20 cellular contexts compared by ENCODE assay signal in genomic region chr10:30188567-30189253, GRCh38.
DNase-seq lines count a peak whose midpoint lies in the region; ATAC-seq, FAIRE-seq and TF ChIP-seq lines count a peak whose summit lies in the region.
"Had no signal": no experiment of that assay in that cellular context is flagged by ENCODE, and none has a peak within 500 bp of the region (broad histone marks: within the 10 kb centered on the region; RNA-seq: fewer than 3 reads in every experiment).

No MANE protein-coding gene starts in this region.

- no peaks in the 10 kb centered on the region for H3K9me3 ChIP-seq in liver (ENCODE audit: control insufficient read depth in 4 of 4, low read length in 3 of 4)
- H3K9me3 ChIP-seq in gastrocnemius medialis = no peaks in the 10 kb centered on the region
- H3K9me3 ChIP-seq: ovary had no signal

- peak; percentile 24 to 30 for ATAC-seq in gastrocnemius medialis

- WGBS in liver = 77% methylated on average over 14 of the region's 14 CpGs

- H3K4me3 ChIP-seq in liver (ENCODE audit: low read depth in 1 of 3, low read length in 3 of 3) = no peak overlapping the region
- H3K4me3 ChIP-seq in gastrocnemius medialis = peak overlapping the region in 1 of 4 donors; percentile 10
- H3K4me3 ChIP-seq: ascending aorta, coronary artery, ovary had no signal

- H3K27me3 ChIP-seq in liver (ENCODE audit: control insufficient read depth in 4 of 4, insufficient read depth in 4 of 4, low read length in 3 of 4) (no peaks in the 10 kb centered on the region), gastrocnemius medialis (no peaks in the 10 kb centered on the region)
- H3K27me3 ChIP-seq: ascending aorta, ovary had no signal

- H3K36me3 ChIP-seq in liver (ENCODE audit: control insufficient read depth in 4 of 4, insufficient read depth in 3 of 4, low read depth in 1 of 4, low read length in 3 of 4) (no peaks in the 10 kb centered on the region), gastrocnemius medialis (no peaks in the 10 kb centered on the region)
- H3K36me3 ChIP-seq: ascending aorta, ovary had no signal

- in situ Hi-C loops in gastrocnemius medialis (cut with MboI; ENCODE audit: low sequenced_read_pairs in 4 of 4) = no loop called here

- H3K4me1 ChIP-seq in liver (ENCODE audit: control insufficient read depth in 4 of 4, insufficient read depth in 4 of 4, low read length in 3 of 4) (peaks cover 3 to 26% (median 22%) of the 10 kb centered on the region in 4 donors), gastrocnemius medialis (peaks cover 0 to 3% of the 10 kb centered on the region in 2 donors)

- no peak overlapping the region for H3K9ac ChIP-seq in liver (ENCODE audit: low read depth in 1 of 2, low read length in 2 of 2)
- H3K9ac ChIP-seq: KMS-11 had no signal

- TF ChIP-seq CTCF in liver (IDR thresholded peaks at IDR 0.05; ENCODE audit: low read depth, low read length, missing input control) (no peak), gastrocnemius medialis (IDR thresholded peaks at IDR 0.05 in 4 of 5, conservative IDR thresholded peaks at IDR 0.05 in 1 of 5) (no peak), D721Med (IDR thresholded peaks at IDR 0.05; ENCODE audit: insufficient read depth, missing control alignments) (no peak)

- intact Hi-C loops in gastrocnemius medialis (cut with DNase I; ENCODE audit: low total_unique reads) = loop anchor here (5.0 to 10.0 kb wide), 3 partner anchors 49 to 186 kb away; no protein-coding TSS in a partner anchor

- H3K27ac ChIP-seq in liver (ENCODE audit: low read depth in 1 of 2, low read length in 2 of 2) (peak overlapping the region; percentile 6 to 48), gastrocnemius medialis (peak overlapping the region; percentile 52 to 74 (median 67)), substantia nigra (ENCODE audit: low read depth, low read length, poor library complexity, severe bottlenecking) (no peak overlapping the region)
- H3K27ac ChIP-seq: KMS-11, ovary had no signal

- DNase-seq in DMS53 treated with DMSO at 0.1 percent for 48 hours (lab: John Stamatoyannopoulos, UW; ENCODE audit: unreplicated experiment) = peak; percentile 48
- DNase-seq in gastrocnemius medialis = no peak
- no peak for DNase-seq in substantia nigra (lab: John Stamatoyannopoulos, UW)
- DNase-seq in AG08395 (ENCODE audit: low spot score) = no peak
- DNase-seq in NK-92 treated with Interleukin-12 subunit alpha and Interleukin-12 subunit beta, amount 100 ng/mL, for 24 hours (lab: John Stamatoyannopoulos, UW) = no peak
- no peak for DNase-seq in D721Med (ENCODE audit: insufficient read length, low spot score)
- DNase-seq: activated CD4-positive, alpha-beta T cell treated with anti-CD3 and anti-CD28 coated beads for 48 hours; activated CD8-positive, alpha-beta memory T cell treated with anti-CD3 and anti-CD28 coated beads, Interleukin-2, amount 50 U/mL, for 48 hours; activated naive CD4-positive, alpha-beta T cell treated with Interleukin-2 at 50 U/mL for 16 hours; glutamatergic neuron; NCI-H446; ovary; SHP77 treated with DMSO at 0.1 percent for 48 hours had no signal

- FAIRE-seq in endometrium (lab: Jason Lieb, UNC) (peak; percentile 97), D721Med (lab: Jason Lieb, UNC) (no peak)
- FAIRE-seq: H1, islet of Langerhans had no signal

- TF ChIP-seq RAD21 in liver (IDR thresholded peaks at IDR 0.05) = no peak

- no peak for TF ChIP-seq POLR2A in gastrocnemius medialis (IDR thresholded peaks at IDR 0.05)

TF ChIP-seq in liver, 16 proteins besides CTCF, POLR2A, EP300 and RAD21:
- TF ChIP-seq HNF4G (IDR thresholded peaks at IDR 0.05) (no peak), ZBTB33 (IDR thresholded peaks at IDR 0.05) (no peak), HNF4A (conservative IDR thresholded peaks at IDR 0.05) (no peak), REST (IDR thresholded peaks at IDR 0.05) (no peak), RXRA (IDR thresholded peaks at IDR 0.05) (no peak), YY1 (IDR thresholded peaks at IDR 0.05) (no peak), FOXA2 (IDR thresholded peaks at IDR 0.05) (no peak), NR2F2 (IDR thresholded peaks at IDR 0.05) (no peak), SP1 (IDR thresholded peaks at IDR 0.05) (no peak), EGR1 (IDR thresholded peaks at IDR 0.05; ENCODE audit: low read depth in 2 of 2) (no peak), GABPA (IDR thresholded peaks at IDR 0.05 in 1 of 2, conservative IDR thresholded peaks at IDR 0.05 in 1 of 2) (no peak), JUND (IDR thresholded peaks at IDR 0.05) (no peak), MAX (IDR thresholded peaks at IDR 0.05) (no peak), TAF1 (conservative IDR thresholded peaks at IDR 0.05) (no peak), FOXA1 (IDR thresholded peaks at IDR 0.05) (no peak), ATF3 (IDR thresholded peaks at IDR 0.05) (no peak)
